ENCODE assay signal across 12 cellular contexts in genomic region chr15:80480171-80480811, GRCh38.
DNase-seq lines count a peak whose midpoint lies in the region; ATAC-seq and TF ChIP-seq lines count a peak whose summit lies in the region.
"Had no signal": no experiment of that assay in that cellular context is flagged by ENCODE, and none has a peak within 500 bp of the region (broad histone marks: within the 10 kb centered on the region; RNA-seq: fewer than 3 reads in every experiment).

No MANE protein-coding gene starts in this region.

- ATAC-seq in omental fat pad (ENCODE audit: low FRiP score), result peak; percentile 22
- ATAC-seq in HG02571 (IDR thresholded peaks at IDR 0.05; ENCODE audit: unreplicated experiment), result no peak
- no peak for ATAC-seq in HG03460 (IDR thresholded peaks at IDR 0.05; ENCODE audit: unreplicated experiment)

- peak overlapping the region; percentile 31 for H3K4me3 ChIP-seq in WI38 (ENCODE audit: low read depth, low read length)
- no peak overlapping the region for H3K4me3 ChIP-seq in fibroblast of pulmonary artery (replicated peaks; ENCODE audit: low read depth, low read length)
- H3K4me3 ChIP-seq: BLaER1, HAP-1 had no signal

- peak; percentile 42 for DNase-seq in Daoy (ENCODE audit: low read depth)
- peak; percentile 60 for DNase-seq in fibroblast of pulmonary artery (ENCODE audit: low read depth)
- no peak for DNase-seq in omental fat pad (ENCODE audit: low spot score)
- DNase-seq in activated CD4-positive, alpha-beta T cell treated with anti-CD3 and anti-CD28 coated beads, Interleukin-2, amount 50 U/mL, for 1 hour, result no peak
- no peak for DNase-seq in DMS53 (lab: John Stamatoyannopoulos, UW)
- DNase-seq: activated CD4-positive, alpha-beta memory T cell treated with anti-CD3 and anti-CD28 coated beads, Interleukin-2, amount 10 ng/mL, durations not matched to agents 7 days and 5 days; activated naive CD8-positive, alpha-beta T cell treated with anti-CD3 and anti-CD28 coated beads for 36 hours had no signal

- no peak for TF ChIP-seq CTCF in WI38 (IDR thresholded peaks at IDR 0.05; ENCODE audit: low read depth, low read length)
- TF ChIP-seq CTCF in fibroblast of pulmonary artery (IDR thresholded peaks at IDR 0.05; ENCODE audit: low read length, missing control alignments), result no peak
- TF ChIP-seq CTCF in omental fat pad (IDR thresholded peaks at IDR 0.05), result no peak

Comparison
In these comparisons a context has a peak if more than half of its experiments do, and no peak if none do; other contexts are left out.
1. DNase-seq: peak in Daoy (single experiment) and fibroblast of pulmonary artery (single experiment); none in omental fat pad (single experiment), activated CD4-positive, alpha-beta T cell treated with anti-CD3 and anti-CD28 coated beads, Interleukin-2, amount 50 U/mL, for 1 hour (single experiment) and DMS53 (single experiment).